ENCODE assay signal across 7 cellular contexts in genomic region chr10:110893559-110894179, GRCh38. TPM values are rescaled to one million over a fixed set of nuclear protein-coding genes. Genes with fewer than 3 reads are reported as not detected.
DNase-seq lines count a peak whose midpoint lies in the region; ATAC-seq and TF ChIP-seq lines count a peak whose summit lies in the region.

No MANE protein-coding gene starts in this region.

- TF ChIP-seq EP300 in gastroesophageal sphincter (IDR thresholded peaks at IDR 0.05): no peak

- H3K4me3 Mint-ChIP-seq in T-helper 17 cell: no peak overlapping the region

- peak; percentile 46 to 72 (median 65) for TF ChIP-seq CTCF in gastroesophageal sphincter (IDR thresholded peaks at IDR 0.05)

- H3K27ac ChIP-seq in gastroesophageal sphincter: peak overlapping the region in 1 of 4 donors; percentile 12

- DNase-seq in EL (peak; percentile 38), M059J (ENCODE audit: low read depth) (peak; percentile 38), T-helper 17 cell (no peak), putamen (ENCODE audit: low spot score) (peak; percentile 38), NCI-H1930 (lab: John Stamatoyannopoulos, UW) (no peak)

- no peak for TF ChIP-seq POLR2A in gastroesophageal sphincter (IDR thresholded peaks at IDR 0.05)

- peaks cover 0 to 41% (median 3%) of the 10 kb centered on the region in 3 donors for H3K4me1 ChIP-seq in gastroesophageal sphincter

- ATAC-seq in GM21423 (IDR thresholded peaks at IDR 0.05; ENCODE audit: unreplicated experiment) (peak; percentile 76), T-helper 17 cell (peak; percentile 82), gastroesophageal sphincter (peak; percentile 53)

- WGBS in gastroesophageal sphincter (ENCODE audit: low coverage in 1 of 2), 2 donors: 16 to 29% methylated on average over 4 of the region's 4 CpGs

- no peaks in the 10 kb centered on the region for H3K27me3 ChIP-seq in gastroesophageal sphincter

- no peaks in the 10 kb centered on the region for H3K27me3 Mint-ChIP-seq in T-helper 17 cell

- peak overlapping the region; percentile 29 for H3K27ac Mint-ChIP-seq in T-helper 17 cell

- no peak overlapping the region for H3K4me3 ChIP-seq in gastroesophageal sphincter

- H3K36me3 Mint-ChIP-seq in T-helper 17 cell (ENCODE audit: low read depth): peaks cover 6% of the 10 kb centered on the region

- H3K4me1 Mint-ChIP-seq in T-helper 17 cell: peaks cover 33% of the 10 kb centered on the region

- H3K36me3 ChIP-seq in gastroesophageal sphincter: peaks cover 0 to 74% of the 10 kb centered on the region in 2 donors

- no peaks in the 10 kb centered on the region for H3K9me3 ChIP-seq in T-helper 17 cell (ENCODE audit: control insufficient read depth, low read length, poor library complexity, severe bottlenecking)
- H3K9me3 ChIP-seq in gastroesophageal sphincter: no peaks in the 10 kb centered on the region

RNA-seq across cellular contexts. Expression of gene PDCD4, which starts 21.9 kb away (rescaled TPM):
- 13.0 and 19.9 TPM in 2 replicates for total RNA-seq in M059J (2014; rRNA removed; shearing (Covaris generic))
- total RNA-seq in T-helper 17 cell: 100 to 1,000 TPM; 307 TPM
- 10 to 100 TPM; 69.1 to 74.6 (median 72.2) TPM for total RNA-seq in gastroesophageal sphincter

RNA-seq across cellular contexts. Expression of gene BBIP1, which starts 25.3 kb away (rescaled TPM):
- 32.1 and 36.2 TPM in 2 replicates for total RNA-seq in M059J (2014; rRNA removed; shearing (Covaris generic))
- total RNA-seq in T-helper 17 cell (10 to 100 TPM; 30.8 to 36.4 TPM), gastroesophageal sphincter (10 to 100 TPM; 27.1 to 40.2 (median 28.7) TPM)

RNA-seq across cellular contexts. Expression of gene SHOC2, which starts 25.7 kb away (rescaled TPM):
- total RNA-seq in M059J (2014; rRNA removed; shearing (Covaris generic)): 23.2 and 24.6 TPM in 2 replicates
- total RNA-seq in T-helper 17 cell: 10 to 100 TPM; 68.0 to 71.1 TPM
- 10 to 100 TPM; 50.5 to 66.0 (median 58.4) TPM for total RNA-seq in gastroesophageal sphincter

Comparison
In these comparisons a context has a peak if more than half of its experiments do, and no peak if none do; other contexts are left out.
1. DNase-seq: peak in EL (single experiment), M059J (single experiment) and putamen (single experiment); none in T-helper 17 cell (0 of 3) and NCI-H1930 (0 of 2).
2. RNA of gene PDCD4, which starts 21.9 kb away (total RNA-seq): 307 TPM in T-helper 17 cell; 69.1 to 74.6 TPM in gastroesophageal sphincter and 13.0 to 19.9 TPM in M059J; every median in the first group is over 4 times any median in the second.
3. Peak in every context shown above with its lines, with median percentiles within 50 percentile points of each other: ATAC-seq.